In genomic region chr2:61758991-61759390, GRCh38 we compare ENCODE assay signal across 14 cellular contexts.
DNase-seq lines count a peak whose midpoint lies in the region; ATAC-seq and TF ChIP-seq lines count a peak whose summit lies in the region.
"Had no signal": no experiment of that assay in that cellular context is flagged by ENCODE, and none has a peak within 500 bp of the region (broad histone marks: within the 10 kb centered on the region; RNA-seq: fewer than 3 reads in every experiment).

No MANE protein-coding gene starts in this region.

- H3K9ac ChIP-seq in HCT116 (ENCODE audit: low read length) (no peak overlapping the region), adipocyte (ENCODE audit: low read length) (peak overlapping the region; percentile 53)

- RAD21 ChIA-PET in HCT116 (lab: Charles Lee; ENCODE audit: low non-redundant PET in 1 of 2, low total read pairs in 2 of 2, uncharacterized antibody in 2 of 2, unreplicated experiment in 2 of 2): no interaction called here

- no peaks in the 10 kb centered on the region for H3K27me3 ChIP-seq in AG04450 (ENCODE audit: control insufficient read depth, insufficient read depth, low read length)
- H3K27me3 ChIP-seq in HCT116 (ENCODE audit: insufficient read depth, low read length): no peaks in the 10 kb centered on the region
- H3K27me3 ChIP-seq in adipocyte (replicated peaks; ENCODE audit: control insufficient read depth, insufficient read depth, low read length): no peaks in the 10 kb centered on the region
- H3K27me3 ChIP-seq in dorsolateral prefrontal cortex: no peaks in the 10 kb centered on the region
- no peaks in the 10 kb centered on the region for H3K27me3 ChIP-seq in WERI-Rb-1 (ENCODE audit: insufficient read depth, low read depth, severe bottlenecking)
- H3K27me3 ChIP-seq: vagina had no signal

- peak overlapping the region; percentile 52; the same call in 1 of the 2 replicates for H3K4me2 ChIP-seq in HCT116 (ENCODE audit: low read length)

- no peak for ATAC-seq in HCT116
- no peak for ATAC-seq in HG02759 (IDR thresholded peaks at IDR 0.05; ENCODE audit: unreplicated experiment)
- no peak for ATAC-seq in HG03432 (IDR thresholded peaks at IDR 0.05; ENCODE audit: unreplicated experiment)

- H3K27ac ChIP-seq in AG04450 (ENCODE audit: low read depth, low read length) (no peak overlapping the region), HCT116 (ENCODE audit: low read depth, low read length) (no peak overlapping the region), dorsolateral prefrontal cortex (peak overlapping the region in 20 of 59 donors; percentile 0 to 78 (median 46)), WERI-Rb-1 (no peak overlapping the region)
- H3K27ac ChIP-seq: vagina had no signal

- intact Hi-C loops in HCT116 (cut with micrococcal nuclease) (no loop called here), dorsolateral prefrontal cortex (cut with DNase I) (no loop called here)

- H3K9me3 ChIP-seq in AG04450 (ENCODE audit: control insufficient read depth, insufficient read depth, low read length) (no peaks in the 10 kb centered on the region; the same call in none of the 2 replicates), HCT116 (ENCODE audit: control insufficient read depth in 1 of 2, insufficient read depth in 1 of 2, low read depth in 1 of 2, low read length in 2 of 2) (no peaks in the 10 kb centered on the region), adipocyte (ENCODE audit: control insufficient read depth, low read length) (peaks cover 7% of the 10 kb centered on the region), WERI-Rb-1 (ENCODE audit: severe bottlenecking) (no peaks in the 10 kb centered on the region)
- H3K9me3 ChIP-seq: vagina had no signal

- TF ChIP-seq POLR2A in HCT116 (IDR thresholded peaks at IDR 0.05; ENCODE audit: borderline replicate concordance, extremely low read depth, insufficient read depth, insufficient read length): no peak

- H3K9me2 ChIP-seq in HCT116 (ENCODE audit: insufficient read depth): no peaks in the 10 kb centered on the region

- POLR2A ChIA-PET in AG04450 (lab: Yijun Ruan, JAX): interaction anchor here (0.7 kb wide), 1 partner anchor 104 kb away, joined by 4 read pairs; no protein-coding TSS in a partner anchor
- POLR2A ChIA-PET in HCT116 (lab: Charles Lee): no interaction called here

- CTCF ChIA-PET in AG04450 (lab: Charles Lee) (no interaction called here), HCT116 (lab: Charles Lee) (no interaction called here)

- H3K4me3 ChIP-seq in AG04450 (ENCODE audit: low read depth, low read length) (no peak overlapping the region), HCT116 (replicated peaks in 1 of 2; ENCODE audit: low read depth in 1 of 2, low read length in 2 of 2) (no peak overlapping the region), adipocyte (ENCODE audit: low read length) (peak overlapping the region; percentile 42), fibroblast of villous mesenchyme (ENCODE audit: low read depth, low read length) (no peak overlapping the region), dorsolateral prefrontal cortex (no peak overlapping the region), WERI-Rb-1 (ENCODE audit: low read depth, low read length) (no peak overlapping the region)
- H3K4me3 ChIP-seq: vagina had no signal

- peak; percentile 88 for DNase-seq in AG04450 (ENCODE audit: low read depth, low spot score)
- DNase-seq in HCT116 (ENCODE audit: low read depth, low spot score): no peak
- DNase-seq in adipocyte (ENCODE audit: low read depth): peak; percentile 96
- peak; percentile 99 for DNase-seq in fibroblast of villous mesenchyme (ENCODE audit: low read depth)
- DNase-seq in dorsolateral prefrontal cortex: no peak
- no peak for DNase-seq in WERI-Rb-1
- DNase-seq: activated CD4-positive, alpha-beta T cell treated with anti-CD3 and anti-CD28 coated beads, Interleukin-2, amount 10 ng/mL, durations not matched to agents 7 days and 5 days; erythroblast; NCI-H1048; NCI-H446 treated with DMSO at 0.1 percent for 48 hours; stimulated activated CD4-positive, alpha-beta T cell treated with anti-CD3 and anti-CD28 coated beads, Interleukin-2, amount 100 ng/mL, for 24 hours had no signal

- peaks cover 15% of the 10 kb centered on the region; the same call in 1 of the 2 replicates for H3K79me2 ChIP-seq in HCT116 (ENCODE audit: insufficient read depth, low read length)

- TF ChIP-seq RAD21 in HCT116 (IDR thresholded peaks at IDR 0.05; ENCODE audit: low read depth): no peak

- H3K4me1 ChIP-seq in HCT116 (ENCODE audit: control insufficient read depth in 1 of 2, insufficient read depth in 2 of 2, low read length in 2 of 2): peaks cover 5 to 28% of the 10 kb centered on the region in 2 experiments; a peak in 3 of 4 replicates
- H3K4me1 ChIP-seq in adipocyte (ENCODE audit: control insufficient read depth, insufficient read depth, low read length): peaks cover 23% of the 10 kb centered on the region

- H3K36me3 ChIP-seq in HCT116 (ENCODE audit: control insufficient read depth in 1 of 2, insufficient read depth in 2 of 2, low read length in 2 of 2) (no peaks in the 10 kb centered on the region), adipocyte (ENCODE audit: control insufficient read depth, insufficient read depth, low read length, severe bottlenecking) (no peaks in the 10 kb centered on the region), WERI-Rb-1 (no peaks in the 10 kb centered on the region)
- H3K36me3 ChIP-seq: vagina had no signal

- no peak overlapping the region for H2AFZ ChIP-seq in HCT116 (ENCODE audit: low read depth, low read length, poor library complexity, severe bottlenecking)

- BruUV-seq in HCT116 (replicated peaks; lab: Mats Ljungman, UMichigan): no TSS peak

- H4K20me1 ChIP-seq in HCT116 (ENCODE audit: insufficient read depth): no peaks in the 10 kb centered on the region

- TF ChIP-seq CTCF in AG04450 (IDR thresholded peaks at IDR 0.05; ENCODE audit: low read depth, low read length): no peak
- no peak for TF ChIP-seq CTCF in HCT116 (IDR thresholded peaks at IDR 0.05 in 2 of 3, conservative IDR thresholded peaks at IDR 0.05 in 1 of 3; ENCODE audit: borderline replicate concordance in 1 of 3, insufficient read depth in 1 of 3, low read depth in 2 of 3, low read length in 2 of 3)
- TF ChIP-seq CTCF in fibroblast of villous mesenchyme (IDR thresholded peaks at IDR 0.05; ENCODE audit: insufficient read depth, low read depth, low read length): no peak
- no peak for TF ChIP-seq CTCF in dorsolateral prefrontal cortex (IDR thresholded peaks at IDR 0.05 in 54 of 56, conservative IDR thresholded peaks at IDR 0.05 in 2 of 56; ENCODE audit: low read depth in 1 of 56, partially characterized antibody in 56 of 56)
- TF ChIP-seq CTCF in WERI-Rb-1 (IDR thresholded peaks at IDR 0.05; ENCODE audit: low read depth, low read length): no peak

TF ChIP-seq in HCT116, 20 proteins besides CTCF, POLR2A, EP300 and RAD21 (continues in another document):
- TF ChIP-seq ATF3 (IDR thresholded peaks at IDR 0.05) (no peak), CBX3 (IDR thresholded peaks at IDR 0.05; ENCODE audit: low read depth) (no peak), ELF1 (IDR thresholded peaks at IDR 0.05; ENCODE audit: borderline replicate concordance, low read depth) (no peak), REST (IDR thresholded peaks at IDR 0.05; ENCODE audit: low read depth) (no peak), YY1 (IDR thresholded peaks at IDR 0.05; ENCODE audit: extremely low read depth, insufficient replicate concordance, low read depth, low read length) (no peak), CEBPB (IDR thresholded peaks at IDR 0.05; ENCODE audit: low read depth) (no peak), FOSL1 (IDR thresholded peaks at IDR 0.05; ENCODE audit: low read depth) (no peak), EZH2 (IDR thresholded peaks at IDR 0.05) (no peak), SRF (IDR thresholded peaks at IDR 0.05; ENCODE audit: low read depth) (no peak)

Comparison
In these comparisons a context has a peak if more than half of its experiments do, and no peak if none do; other contexts are left out.
1. DNase-seq: peak in AG04450 (single experiment), adipocyte (single experiment) and fibroblast of villous mesenchyme (single experiment); none in HCT116 (single experiment), dorsolateral prefrontal cortex (0 of 10) and WERI-Rb-1 (single experiment).